In genomic region chr2:20411361-20411894, GRCh38 we compare ENCODE assay signal across 8 cellular contexts. TPM values are rescaled to one million over a fixed set of nuclear protein-coding genes. Genes with fewer than 3 reads are reported as not detected.
DNase-seq lines count a peak whose midpoint lies in the region; ATAC-seq, FAIRE-seq and TF ChIP-seq lines count a peak whose summit lies in the region.

No MANE protein-coding gene starts in this region.

- H3K27me3 Mint-ChIP-seq in activated naive CD4-positive, alpha-beta T cell treated with anti-CD3 and anti-CD28 coated beads for 36 hours (ENCODE audit: low read depth), result peaks cover 2% of the 10 kb centered on the region

- no peak overlapping the region for H3K4me2 ChIP-seq in SK-N-SH

- peaks cover 9% of the 10 kb centered on the region; the same call in 1 of the 2 replicates for H3K27me3 ChIP-seq in SK-N-SH (ENCODE audit: insufficient read depth)
- H3K27me3 ChIP-seq in prostate gland (replicated peaks; ENCODE audit: insufficient read depth), result no peaks in the 10 kb centered on the region

- peaks cover 2% of the 10 kb centered on the region for H3K36me3 Mint-ChIP-seq in activated naive CD4-positive, alpha-beta T cell treated with anti-CD3 and anti-CD28 coated beads for 36 hours (ENCODE audit: low read depth)

- intact Hi-C loops in activated naive CD4-positive, alpha-beta T cell treated with anti-CD3 and anti-CD28 coated beads for 36 hours (cut with micrococcal nuclease), result loop anchor here (1.0 kb wide), 2 partner anchors 231 to 240 kb away; partner anchors contain the start of gene HS1BP3
- intact Hi-C loops in Right ventricle myocardium superior (cut with DNase I), result no loop called here
- intact Hi-C loops in prostate gland (cut with DNase I), result no loop called here

- H3K36me3 ChIP-seq in SK-N-SH (replicated peaks in 1 of 2; ENCODE audit: control insufficient read depth in 1 of 2, insufficient read depth in 2 of 2, low read length in 1 of 2), result no peaks in the 10 kb centered on the region
- H3K36me3 ChIP-seq in prostate gland, result no peaks in the 10 kb centered on the region

- H4K20me1 ChIP-seq in SK-N-SH (ENCODE audit: insufficient read depth), result no peaks in the 10 kb centered on the region

- H3K79me2 ChIP-seq in SK-N-SH (ENCODE audit: insufficient read depth), result no peaks in the 10 kb centered on the region

- H3K27ac Mint-ChIP-seq in activated naive CD4-positive, alpha-beta T cell treated with anti-CD3 and anti-CD28 coated beads for 36 hours, result no peak overlapping the region

- CTCF ChIA-PET in SK-N-SH (lab: Yijun Ruan, JAX), result interaction anchor here (0.6 to 16.4 kb wide), 27 partner anchors 9 to 260 kb away, joined by 3 to 243 read pairs (median 9); partner anchors contain the start of genes HS1BP3 and RHOB
- CTCF ChIA-PET in activated naive CD4-positive, alpha-beta T cell treated with anti-CD3 and anti-CD28 coated beads for 36 hours (lab: Charles Lee), result interaction anchor here (0.7 to 4.6 kb wide), 32 partner anchors 8 to 415 kb away, joined by 3 to 54 read pairs (median 5); partner anchors contain the start of genes HS1BP3 and RHOB

- peak; percentile 100 for ATAC-seq in GM21529 (IDR thresholded peaks at IDR 0.05; ENCODE audit: unreplicated experiment)
- ATAC-seq in Right ventricle myocardium superior (ENCODE audit: poor library complexity), result peak; percentile 97

- H3K9me2 ChIP-seq in SK-N-SH, result no peaks in the 10 kb centered on the region

- WGBS in SK-N-SH (ENCODE audit: low lambda C conversion rate), result 7% methylated on average over 3 of the region's 3 CpGs
- 30% methylated on average over 3 of the region's 3 CpGs for WGBS in prostate gland

- no peak overlapping the region for H3K4me3 Mint-ChIP-seq in activated naive CD4-positive, alpha-beta T cell treated with anti-CD3 and anti-CD28 coated beads for 36 hours

- no peak overlapping the region for H3K9ac ChIP-seq in SK-N-SH

- peak; percentile 87 for TF ChIP-seq CTCF in SK-N-SH (IDR thresholded peaks at IDR 0.05)
- TF ChIP-seq CTCF in prostate gland (IDR thresholded peaks at IDR 0.05), result peak; percentile 48 to 89 (median 75)

- H3K9me3 Mint-ChIP-seq in activated naive CD4-positive, alpha-beta T cell treated with anti-CD3 and anti-CD28 coated beads for 36 hours, result peaks cover 18% of the 10 kb centered on the region

- no peak for TF ChIP-seq POLR2A in prostate gland (IDR thresholded peaks at IDR 0.05)

- DNase-seq in GF-D8 (lab: John Stamatoyannopoulos, UW), result peak; percentile 14
- DNase-seq in HTR-8/SVneo (ENCODE audit: insufficient read length, low spot score), result peak; percentile 88
- peak; percentile 77 for DNase-seq in SK-N-SH
- DNase-seq in activated naive CD4-positive, alpha-beta T cell treated with anti-CD3 and anti-CD28 coated beads for 36 hours, result peak; percentile 84
- DNase-seq in Right ventricle myocardium superior, result peak; percentile 94
- peak; percentile 75 for DNase-seq in prostate gland (ENCODE audit: low spot score)
- DNase-seq in NCI-H187 treated with DMSO at 0.1 percent for 48 hours (lab: John Stamatoyannopoulos, UW), result no peak

- no peaks in the 10 kb centered on the region for H3F3A ChIP-seq in SK-N-SH (replicated peaks; ENCODE audit: insufficient read depth)

- H2AFZ ChIP-seq in SK-N-SH (ENCODE audit: low read depth), result no peak overlapping the region

- no peak overlapping the region for H3K4me3 ChIP-seq in SK-N-SH (ENCODE audit: low read depth in 2 of 2, low read length in 1 of 2)
- no peak overlapping the region for H3K4me3 ChIP-seq in prostate gland

- H3K4me1 Mint-ChIP-seq in activated naive CD4-positive, alpha-beta T cell treated with anti-CD3 and anti-CD28 coated beads for 36 hours (ENCODE audit: low read depth), result no peaks in the 10 kb centered on the region

- POLR2A ChIA-PET in SK-N-SH (lab: Yijun Ruan, JAX), result interaction anchor here (0.6 to 1.2 kb wide), 4 partner anchors 21 to 231 kb away, joined by 3 to 6 read pairs (median 3); partner anchors contain the start of gene RHOB

- peak; percentile 96 for FAIRE-seq in HTR-8/SVneo (lab: Jason Lieb, UNC)

- H3K4me1 ChIP-seq in SK-N-SH (ENCODE audit: control insufficient read depth in 1 of 2, insufficient read depth in 2 of 2, low read depth in 1 of 2, low read length in 1 of 2) (no peaks in the 10 kb centered on the region), prostate gland (replicated peaks) (no peaks in the 10 kb centered on the region)

- H3K9me3 ChIP-seq in SK-N-SH (peaks cover 14% of the 10 kb centered on the region; the same call in 1 of the 2 replicates), prostate gland (no peaks in the 10 kb centered on the region)

- no peak for TF ChIP-seq EP300 in SK-N-SH (IDR thresholded peaks at IDR 0.05; ENCODE audit: borderline replicate concordance in 1 of 2, low read depth in 1 of 2, low read length in 1 of 2)

- H3K27ac ChIP-seq in SK-N-SH (ENCODE audit: low read depth in 2 of 2, low read length in 1 of 2) (no peak overlapping the region), prostate gland (no peak overlapping the region)

- peak; percentile 70 for TF ChIP-seq RAD21 in SK-N-SH (IDR thresholded peaks at IDR 0.05; ENCODE audit: low read length)

TF ChIP-seq in SK-N-SH, 30 proteins besides CTCF, POLR2A, EP300 and RAD21:
- TF ChIP-seq GATA2 (CRISPR knock-in tag; IDR thresholded peaks at IDR 0.05) (no peak), SMC3 (IDR thresholded peaks at IDR 0.05; ENCODE audit: low read depth, low read length) (peak; percentile 88)
TF ChIP-seq in SK-N-SH: peak in this region for 1.

RNA-seq across cellular contexts. Expression of gene RHOB, which starts 35.4 kb away (rescaled TPM):
- 43.5 and 50.3 TPM in 2 replicates for polyA plus RNA-seq in SK-N-SH (2012; rRNA removed)
- 34.4 and 40.5 TPM in 2 replicates for polyA plus RNA-seq in SK-N-SH (2012; cell fraction: cytosol; rRNA removed)
- polyA plus RNA-seq in SK-N-SH (2012; cell fraction: nucleus; rRNA removed), result 63.2 and 74.9 TPM in 2 replicates
- total RNA-seq in activated naive CD4-positive, alpha-beta T cell treated with anti-CD3 and anti-CD28 coated beads for 36 hours, result 1 to 10 TPM; 1.8 to 2.0 TPM
- 199 TPM for total RNA-seq in Right ventricle myocardium superior
- total RNA-seq in prostate gland, result 100 to 1,000 TPM; 391 to 554 TPM

Comparison
In these comparisons a context has a peak if more than half of its experiments do, and no peak if none do; other contexts are left out.
1. RNA of gene RHOB, which starts 35.4 kb away (total RNA-seq): 391 to 554 TPM in prostate gland and 199 TPM in Right ventricle myocardium superior (single experiment); 1.8 to 2.0 TPM in activated naive CD4-positive, alpha-beta T cell treated with anti-CD3 and anti-CD28 coated beads for 36 hours; every median in the first group is over 10 times any median in the second.